In the genomic region with DNA sequence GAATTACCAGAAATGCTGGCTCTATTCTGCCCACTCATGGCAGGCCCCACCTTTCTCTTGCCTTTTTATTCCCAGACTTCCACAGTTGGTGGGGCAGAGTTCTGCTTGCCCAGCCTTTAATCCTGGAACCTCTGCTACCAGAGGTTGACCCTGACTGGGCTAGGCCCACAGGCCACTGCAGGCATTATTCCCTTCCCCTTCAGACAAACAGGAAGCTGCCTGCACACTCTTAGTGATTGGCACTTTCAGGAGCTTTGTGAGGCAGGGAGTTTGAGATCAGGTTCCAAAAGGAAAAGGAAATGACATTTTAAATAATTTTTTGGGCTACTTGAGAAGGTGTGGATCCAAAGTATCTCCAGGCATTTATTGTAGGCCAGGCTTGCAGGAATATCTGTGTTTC, we compare ENCODE assay signal across 13 cellular contexts. TPM values are rescaled to one million over a fixed set of nuclear protein-coding genes. Genes with fewer than 3 reads are reported as not detected.
DNase-seq lines count a peak whose midpoint lies in the region; ATAC-seq, FAIRE-seq and TF ChIP-seq lines count a peak whose summit lies in the region.
"Had no signal": no experiment of that assay in that cellular context is flagged by ENCODE, and none has a peak within 500 bp of the region (broad histone marks: within the 10 kb centered on the region; RNA-seq: fewer than 3 reads in every experiment).

No MANE protein-coding gene starts in this region.

- no TSS peak for BruUV-seq in HepG2 (replicated peaks; lab: Mats Ljungman, UMichigan)

- H3K4me3 Mint-ChIP-seq in activated CD8-positive, alpha-beta T cell treated with anti-CD3 and anti-CD28 coated beads for 36 hours = no peak overlapping the region

- TF ChIP-seq EP300 in HepG2 (IDR thresholded peaks at IDR 0.05; ENCODE audit: low read depth in 2 of 2, low read length in 2 of 2) = no peak
- no peak for TF ChIP-seq EP300 in HepG2 (CRISPR knock-in tag; IDR thresholded peaks at IDR 0.05; ENCODE audit: borderline replicate concordance)
- no peak for TF ChIP-seq EP300 in SK-N-SH (IDR thresholded peaks at IDR 0.05; ENCODE audit: borderline replicate concordance in 1 of 2, low read depth in 1 of 2, low read length in 1 of 2)

- H3K27ac ChIP-seq in right lobe of liver = peak overlapping the region in 1 of 3 donors; percentile 24
- H3K27ac ChIP-seq in HepG2 (ENCODE audit: extremely low read length, insufficient read depth, low read length) = no peak overlapping the region
- peak overlapping the region; percentile 21 to 72 for H3K27ac ChIP-seq in left lung
- no peak overlapping the region for H3K27ac ChIP-seq in upper lobe of right lung
- H3K27ac ChIP-seq in SK-N-SH (ENCODE audit: low read depth in 2 of 2, low read length in 1 of 2) = no peak overlapping the region
- H3K27ac ChIP-seq: brain microvascular endothelial cell had no signal

- no peak overlapping the region for H3K9ac ChIP-seq in HepG2 (ENCODE audit: insufficient read depth, low read depth, low read length)
- no peak overlapping the region for H3K9ac ChIP-seq in SK-N-SH

- no peaks in the 10 kb centered on the region for H3K27me3 Mint-ChIP-seq in activated CD8-positive, alpha-beta T cell treated with anti-CD3 and anti-CD28 coated beads for 36 hours

- H3K27ac Mint-ChIP-seq in activated CD8-positive, alpha-beta T cell treated with anti-CD3 and anti-CD28 coated beads for 36 hours = peak overlapping the region; percentile 93

- H3K4me1 Mint-ChIP-seq in activated CD8-positive, alpha-beta T cell treated with anti-CD3 and anti-CD28 coated beads for 36 hours (ENCODE audit: low read depth) = peaks cover 81% of the 10 kb centered on the region

- H3K4me1 ChIP-seq in right lobe of liver (peaks cover 0 to 49% (median 11%) of the 10 kb centered on the region in 4 donors), HepG2 (ENCODE audit: insufficient read depth, low read length) (no peaks in the 10 kb centered on the region), left lung (peaks cover 38 to 95% of the 10 kb centered on the region in 2 donors), upper lobe of right lung (peaks cover 75% of the 10 kb centered on the region), SK-N-SH (ENCODE audit: control insufficient read depth in 1 of 2, insufficient read depth in 2 of 2, low read depth in 1 of 2, low read length in 1 of 2) (peaks cover 0 to 3% of the 10 kb centered on the region in 2 experiments; a peak in 1 of 4 replicates)

- peak; percentile 8 to 46 (median 30) for ATAC-seq in right lobe of liver
- no peak for ATAC-seq in HepG2
- no peak for ATAC-seq in activated CD8-positive, alpha-beta T cell treated with anti-CD3 and anti-CD28 coated beads for 36 hours
- peak; percentile 20 for ATAC-seq in left lung
- peak; percentile 34 for ATAC-seq in upper lobe of right lung
- ATAC-seq in HG03520 (IDR thresholded peaks at IDR 0.05; ENCODE audit: unreplicated experiment) = no peak
- no peak for ATAC-seq in HG02852 (IDR thresholded peaks at IDR 0.05; ENCODE audit: unreplicated experiment)

- peaks cover 6% of the 10 kb centered on the region for H3F3A ChIP-seq in SK-N-SH (replicated peaks; ENCODE audit: insufficient read depth)

- H3K27me3 ChIP-seq in right lobe of liver (no peaks in the 10 kb centered on the region), HepG2 (ENCODE audit: control insufficient read depth in 1 of 2, insufficient read depth in 2 of 2, low read length in 2 of 2) (no peaks in the 10 kb centered on the region), left lung (no peaks in the 10 kb centered on the region), upper lobe of right lung (no peaks in the 10 kb centered on the region), SK-N-SH (ENCODE audit: insufficient read depth) (no peaks in the 10 kb centered on the region)
- H3K27me3 ChIP-seq: brain microvascular endothelial cell had no signal

- H4K20me1 ChIP-seq in HepG2 (ENCODE audit: insufficient read depth, low read length) = no peaks in the 10 kb centered on the region
- peaks cover 96% of the 10 kb centered on the region for H4K20me1 ChIP-seq in SK-N-SH (ENCODE audit: insufficient read depth)

- CTCF ChIA-PET in HepG2 (lab: Yijun Ruan, JAX; ENCODE audit: low intra/inter-chr PET ratio, low total read pairs) = no interaction called here
- CTCF ChIA-PET in activated CD8-positive, alpha-beta T cell treated with anti-CD3 and anti-CD28 coated beads for 36 hours (lab: Charles Lee) = interaction anchor here (1.0 to 1.1 kb wide), 2 partner anchors 55 to 92 kb away, joined by 3 read pairs; no protein-coding TSS in a partner anchor
- CTCF ChIA-PET in SK-N-SH (lab: Yijun Ruan, JAX) = no interaction called here

- TF ChIP-seq CTCF in right lobe of liver (IDR thresholded peaks at IDR 0.05) = no peak
- TF ChIP-seq CTCF in HepG2 (CRISPR knock-in tag; IDR thresholded peaks at IDR 0.05) = no peak
- TF ChIP-seq CTCF in activated CD8-positive, alpha-beta T cell treated with anti-CD3 and anti-CD28 coated beads for 36 hours (IDR thresholded peaks at IDR 0.05) = no peak
- no peak for TF ChIP-seq CTCF in left lung (IDR thresholded peaks at IDR 0.05)
- TF ChIP-seq CTCF in upper lobe of right lung (IDR thresholded peaks at IDR 0.05) = no peak
- no peak for TF ChIP-seq CTCF in SK-N-SH (IDR thresholded peaks at IDR 0.05)

- H2AFZ ChIP-seq in HepG2 (ENCODE audit: low read length) = no peak overlapping the region
- H2AFZ ChIP-seq in SK-N-SH (ENCODE audit: low read depth) = no peak overlapping the region

- H3K9me2 ChIP-seq in SK-N-SH = no peaks in the 10 kb centered on the region

- TF ChIP-seq POLR2A in right lobe of liver (IDR thresholded peaks at IDR 0.05) = no peak
- TF ChIP-seq POLR2A in HepG2 (IDR thresholded peaks at IDR 0.05; ENCODE audit: insufficient read depth in 1 of 2, low read depth in 2 of 2, low read length in 2 of 2) = no peak

- intact Hi-C loops in right lobe of liver (cut with DNase I) (no loop called here), HepG2 (cut with micrococcal nuclease; ENCODE audit: unreplicated experiment) (no loop called here), left lung (cut with DNase I) (no loop called here), upper lobe of right lung (cut with DNase I) (no loop called here)
- intact Hi-C loops in activated CD8-positive, alpha-beta T cell treated with anti-CD3 and anti-CD28 coated beads for 36 hours (cut with micrococcal nuclease) = no loop called here

- H3K4me3 ChIP-seq in right lobe of liver (no peak overlapping the region), HepG2 (replicated peaks in 1 of 3; ENCODE audit: insufficient read depth in 1 of 3, low read depth in 2 of 3, low read length in 3 of 3) (no peak overlapping the region), left lung (no peak overlapping the region), upper lobe of right lung (no peak overlapping the region), SK-N-SH (ENCODE audit: low read depth in 2 of 2, low read length in 1 of 2) (no peak overlapping the region)

- POLR2A ChIA-PET in HepG2 (lab: Yijun Ruan, JAX) (no interaction called here), SK-N-SH (lab: Yijun Ruan, JAX) (no interaction called here)
- POLR2A ChIA-PET in activated CD8-positive, alpha-beta T cell treated with anti-CD3 and anti-CD28 coated beads for 36 hours (lab: Charles Lee) = interaction anchor here (1.1 to 3.1 kb wide), 6 partner anchors 9 to 65 kb away, joined by 3 to 10 read pairs (median 5); no protein-coding TSS in a partner anchor

- in situ Hi-C loops in HepG2 (cut with HindIII; ENCODE audit: extremely low pct_ligation_motif_present, low pct_unique_long_range_greater_than_20kb) = no loop called here

- H3K9me3 ChIP-seq in right lobe of liver (no peaks in the 10 kb centered on the region), HepG2 (ENCODE audit: low read length) (no peaks in the 10 kb centered on the region), left lung (no peaks in the 10 kb centered on the region), upper lobe of right lung (no peaks in the 10 kb centered on the region), SK-N-SH (no peaks in the 10 kb centered on the region)

- no peaks in the 10 kb centered on the region for H3K9me3 Mint-ChIP-seq in activated CD8-positive, alpha-beta T cell treated with anti-CD3 and anti-CD28 coated beads for 36 hours

- TF ChIP-seq RAD21 in HepG2 (CRISPR knock-in tag; IDR thresholded peaks at IDR 0.05) (no peak), SK-N-SH (IDR thresholded peaks at IDR 0.05; ENCODE audit: low read length) (no peak)

- H3K36me3 ChIP-seq in right lobe of liver (no peaks in the 10 kb centered on the region), HepG2 (replicated peaks in 1 of 2; ENCODE audit: control insufficient read depth in 1 of 2, insufficient read depth in 2 of 2, low read length in 2 of 2) (no peaks in the 10 kb centered on the region), left lung (no peaks in the 10 kb centered on the region), upper lobe of right lung (no peaks in the 10 kb centered on the region), SK-N-SH (replicated peaks in 1 of 2; ENCODE audit: control insufficient read depth in 1 of 2, insufficient read depth in 2 of 2, low read length in 1 of 2) (no peaks in the 10 kb centered on the region)
- H3K36me3 ChIP-seq: brain microvascular endothelial cell had no signal

- DNase-seq in right lobe of liver (no peak), HepG2 (ENCODE audit: low spot score) (no peak), left lung (no peak), upper lobe of right lung (no peak), SK-N-SH (no peak)
- DNase-seq in activated CD8-positive, alpha-beta T cell treated with anti-CD3 and anti-CD28 coated beads for 36 hours = no peak
- DNase-seq: activated CD8-positive, alpha-beta memory T cell treated with anti-CD3 and anti-CD28 coated beads, Interleukin-2, amount 50 U/mL, for 4 hours; brain microvascular endothelial cell; hypothalamus; mammary epithelial cell; stimulated activated naive CD4-positive, alpha-beta T cell had no signal

- H3K36me3 Mint-ChIP-seq in activated CD8-positive, alpha-beta T cell treated with anti-CD3 and anti-CD28 coated beads for 36 hours (ENCODE audit: low read depth) = peaks cover 55% of the 10 kb centered on the region

- no peak for FAIRE-seq in HepG2 (lab: Jason Lieb, UNC)

- H3K4me2 ChIP-seq in HepG2 (ENCODE audit: low read depth, low read length) (no peak overlapping the region), SK-N-SH (no peak overlapping the region)

- no peaks in the 10 kb centered on the region for H3K79me2 ChIP-seq in HepG2 (ENCODE audit: insufficient read depth, low read length)
- peaks cover 99% of the 10 kb centered on the region for H3K79me2 ChIP-seq in SK-N-SH (ENCODE audit: insufficient read depth)

RNA-seq across cellular contexts. Expression of gene MSN, which starts 18.8 kb away (rescaled TPM):
- total RNA-seq in right lobe of liver (100 to 1,000 TPM in 3 of 6 experiments, 10 to 100 TPM in 3; 63.6 to 150 (median 104) TPM), HepG2 (2016; rRNA removed; fragmentation: Illumina TruSeq; extraction: Trizol) (not detected in 2 replicates), left lung (100 to 1,000 TPM; 503 to 543 TPM), upper lobe of right lung (462 TPM)
- not detected in 2 replicates for total RNA-seq in HepG2 (2016; cell fraction: cytosol; rRNA removed; fragmentation: Illumina TruSeq; extraction: Trizol; ENCODE audit: low read depth)
- total RNA-seq in HepG2 (2016; cell fraction: insoluble cytoplasmic fraction; rRNA removed; fragmentation: Illumina TruSeq; extraction: Trizol) = not detected in 2 replicates
- not detected in 2 replicates for total RNA-seq in HepG2 (2016; cell fraction: membrane; rRNA removed; fragmentation: Illumina TruSeq; extraction: Trizol)
- total RNA-seq in HepG2 (2016; cell fraction: nucleus; rRNA removed; fragmentation: Illumina TruSeq; extraction: Trizol) = 0.09 TPM in 1 of 2 replicates, not detected in the other
- polyA plus RNA-seq in HepG2 (2011; rRNA removed) (0.15 and 0.40 TPM in 2 replicates), SK-N-SH (2012; rRNA removed) (189 and 226 TPM in 2 replicates)
- polyA plus RNA-seq in HepG2 (2011; cell fraction: cytosol; rRNA removed) = 0.12 and 0.19 TPM in 2 replicates
- polyA plus RNA-seq in HepG2 (2011; cell fraction: nucleus; rRNA removed) = 0.06 and 0.29 TPM in 2 replicates
- 0.09 TPM in 1 of 2 replicates, not detected in the other for polyA plus RNA-seq in HepG2 (2012)
- not detected in 2 replicates for polyA plus RNA-seq in HepG2 (2016; cell fraction: cytosol; fragmentation: Illumina TruSeq; extraction: Trizol; ENCODE audit: low read depth)
- polyA plus RNA-seq in HepG2 (2016; cell fraction: insoluble cytoplasmic fraction; fragmentation: Illumina TruSeq; extraction: Trizol; ENCODE audit: low read depth) = 0.05 TPM in 1 of 2 replicates, not detected in the other
- polyA plus RNA-seq in HepG2 (2016; cell fraction: membrane; fragmentation: Illumina TruSeq; extraction: Trizol; ENCODE audit: low read depth) = not detected in 2 replicates
- polyA plus RNA-seq in HepG2 (2016; cell fraction: nucleus; fragmentation: Illumina TruSeq; extraction: Trizol; ENCODE audit: insufficient read depth, low read depth) = not detected in 2 replicates
- 0.94 and 357 TPM in 2 replicates for polyA minus RNA-seq in HepG2 (2011; rRNA and poly(A)+ RNA removed; ENCODE audit: low replicate concordance)
- polyA minus RNA-seq in HepG2 (2011; cell fraction: cytosol; rRNA and poly(A)+ RNA removed) = 0.59 and 0.70 TPM in 2 replicates
- 0.37 and 0.52 TPM in 2 replicates for polyA minus RNA-seq in HepG2 (2011; cell fraction: nucleus; rRNA and poly(A)+ RNA removed)
- total RNA-seq in activated CD8-positive, alpha-beta T cell treated with anti-CD3 and anti-CD28 coated beads for 36 hours = 100 to 1,000 TPM; 426 to 435 TPM
- 139 and 159 TPM in 2 replicates for polyA plus RNA-seq in SK-N-SH (2012; cell fraction: cytosol; rRNA removed)
- 133 and 207 TPM in 2 replicates for polyA plus RNA-seq in SK-N-SH (2012; cell fraction: nucleus; rRNA removed)

Comparison
In these comparisons a context has a peak if more than half of its experiments do, and no peak if none do; other contexts are left out.
1. ATAC-seq: peak in right lobe of liver (4 of 4), left lung (single experiment) and upper lobe of right lung (single experiment); none in HepG2 (single experiment), activated CD8-positive, alpha-beta T cell treated with anti-CD3 and anti-CD28 coated beads for 36 hours (single experiment), HG03520 (single experiment) and HG02852 (single experiment).
2. RNA of gene MSN, which starts 18.8 kb away (total RNA-seq): 503 to 543 TPM in left lung, 462 TPM in upper lobe of right lung (single experiment), 426 to 435 TPM in activated CD8-positive, alpha-beta T cell treated with anti-CD3 and anti-CD28 coated beads for 36 hours and 63.6 to 150 TPM in right lobe of liver; 0.09 TPM in HepG2; every median in the first group is over 10 times any median in the second.
3. H3K27ac ChIP-seq: peak in left lung (2 of 2); none in HepG2 (single experiment), upper lobe of right lung (single experiment) and SK-N-SH (0 of 2).